12 cellular contexts compared by ENCODE assay signal in genomic region chr5:150590979-150591411, GRCh38. TPM values are rescaled to one million over a fixed set of nuclear protein-coding genes. Genes with fewer than 3 reads are reported as not detected.
DNase-seq lines count a peak whose midpoint lies in the region; ATAC-seq, FAIRE-seq and TF ChIP-seq lines count a peak whose summit lies in the region.
"Had no signal": no experiment of that assay in that cellular context is flagged by ENCODE, and none has a peak within 500 bp of the region (broad histone marks: within the 10 kb centered on the region; RNA-seq: fewer than 3 reads in every experiment).

No MANE protein-coding gene starts in this region.

- TF ChIP-seq POLR2A in prostate gland (IDR thresholded peaks at IDR 0.05): no peak

- DNase-seq in astrocyte (ENCODE audit: low read depth) (peak; percentile 32), left ventricle myocardium superior (peak; percentile 72), prostate gland (ENCODE audit: low spot score) (no peak), aorta (peak; percentile 80 to 82), DMS 273 treated with DMSO at 0.1 percent for 48 hours (lab: John Stamatoyannopoulos, UW) (no peak), superior temporal gyrus (ENCODE audit: extremely low spot score) (no peak)
- DNase-seq: activated CD8-positive, alpha-beta T cell treated with anti-CD3 and anti-CD28 coated beads for 36 hours; activated naive CD4-positive, alpha-beta T cell treated with anti-CD3 and anti-CD28 coated beads for 36 hours; PC-3 had no signal

- 18% methylated on average over 7 of the region's 7 CpGs for WGBS in prostate gland
- WGBS in aorta, 2 donors: 0 to 7% methylated on average over 7 of the region's 7 CpGs

- no peak overlapping the region for H3K4me3 Mint-ChIP-seq in astrocyte (ENCODE audit: unreplicated experiment)
- H3K4me3 Mint-ChIP-seq: activated CD8-positive, alpha-beta T cell treated with anti-CD3 and anti-CD28 coated beads for 36 hours; activated naive CD4-positive, alpha-beta T cell treated with anti-CD3 and anti-CD28 coated beads for 36 hours; CD8-positive, alpha-beta memory T cell had no signal

- no peaks in the 10 kb centered on the region for H3K9me3 Mint-ChIP-seq in astrocyte (ENCODE audit: unreplicated experiment)
- H3K9me3 Mint-ChIP-seq: activated CD8-positive, alpha-beta T cell treated with anti-CD3 and anti-CD28 coated beads for 36 hours; activated naive CD4-positive, alpha-beta T cell treated with anti-CD3 and anti-CD28 coated beads for 36 hours; CD8-positive, alpha-beta memory T cell had no signal

- no peaks in the 10 kb centered on the region for H4K20me1 ChIP-seq in astrocyte (ENCODE audit: insufficient read depth, low read length)

- H3K4me1 ChIP-seq in astrocyte (ENCODE audit: insufficient read depth, low read length) (peaks cover 38% of the 10 kb centered on the region), prostate gland (replicated peaks) (peaks cover 2% of the 10 kb centered on the region), aorta (ENCODE audit: control insufficient read depth in 1 of 2, insufficient read depth in 2 of 2, low read length in 2 of 2) (peaks cover 3 to 6% of the 10 kb centered on the region in 2 donors)

- FAIRE-seq in astrocyte (lab: Jason Lieb, UNC): no peak

- H3K27ac ChIP-seq in astrocyte (ENCODE audit: low read depth, low read length) (no peak overlapping the region), prostate gland (peak overlapping the region; percentile 33 to 40), aorta (ENCODE audit: low read depth in 1 of 2, low read length in 2 of 2) (peak overlapping the region in 1 of 2 donors; percentile 84)

- no peak overlapping the region for H3K27ac Mint-ChIP-seq in astrocyte (ENCODE audit: unreplicated experiment)
- H3K27ac Mint-ChIP-seq: activated CD8-positive, alpha-beta T cell treated with anti-CD3 and anti-CD28 coated beads for 36 hours; activated naive CD4-positive, alpha-beta T cell treated with anti-CD3 and anti-CD28 coated beads for 36 hours; CD8-positive, alpha-beta memory T cell had no signal

- no peaks in the 10 kb centered on the region for H3K9me3 ChIP-seq in astrocyte (ENCODE audit: insufficient read depth, low read depth, low read length)
- no peaks in the 10 kb centered on the region for H3K9me3 ChIP-seq in prostate gland
- H3K9me3 ChIP-seq in aorta (ENCODE audit: control insufficient read depth, low read length): no peaks in the 10 kb centered on the region
- H3K9me3 ChIP-seq: pancreas had no signal

- H3K27me3 Mint-ChIP-seq in astrocyte (ENCODE audit: low read depth, unreplicated experiment): peaks cover 7% of the 10 kb centered on the region
- H3K27me3 Mint-ChIP-seq: activated CD8-positive, alpha-beta T cell treated with anti-CD3 and anti-CD28 coated beads for 36 hours had no signal

- no peaks in the 10 kb centered on the region for H3K36me3 Mint-ChIP-seq in astrocyte (ENCODE audit: low read depth, unreplicated experiment)
- H3K36me3 Mint-ChIP-seq: CD8-positive, alpha-beta memory T cell had no signal

- peak overlapping the region; percentile 28 for H3K9ac ChIP-seq in astrocyte (ENCODE audit: low read length)

- peak; percentile 67 for ATAC-seq in left ventricle myocardium superior
- ATAC-seq in aorta (ENCODE audit: low FRiP score): peak; percentile 64
- no peak for ATAC-seq in GM19023 (IDR thresholded peaks at IDR 0.05; ENCODE audit: unreplicated experiment)
- ATAC-seq: PC-3 had no signal

- peak overlapping the region; percentile 8 for H3K4me2 ChIP-seq in astrocyte (ENCODE audit: low read length)

- H3K27me3 ChIP-seq in astrocyte (ENCODE audit: insufficient read depth, low read length): no peaks in the 10 kb centered on the region
- H3K27me3 ChIP-seq in prostate gland (replicated peaks; ENCODE audit: insufficient read depth): no peaks in the 10 kb centered on the region
- H3K27me3 ChIP-seq in aorta (ENCODE audit: control insufficient read depth in 1 of 2, insufficient read depth in 2 of 2, low read length in 1 of 2): no peaks in the 10 kb centered on the region
- H3K27me3 ChIP-seq: pancreas had no signal

- H3K4me3 ChIP-seq in astrocyte (ENCODE audit: insufficient read depth, low read depth, low read length) (no peak overlapping the region), prostate gland (no peak overlapping the region), aorta (ENCODE audit: low read length in 2 of 2) (no peak overlapping the region)
- H3K4me3 ChIP-seq: pancreas had no signal

- H3K4me1 Mint-ChIP-seq in astrocyte (ENCODE audit: low read depth, unreplicated experiment): peaks cover 22% of the 10 kb centered on the region
- H3K4me1 Mint-ChIP-seq: CD8-positive, alpha-beta memory T cell had no signal

- peak overlapping the region; percentile 14 for H2AFZ ChIP-seq in astrocyte (ENCODE audit: low read depth, low read length)

- H3K36me3 ChIP-seq in astrocyte (ENCODE audit: insufficient read depth, low read length) (no peaks in the 10 kb centered on the region), prostate gland (no peaks in the 10 kb centered on the region), aorta (ENCODE audit: control insufficient read depth in 1 of 2, insufficient read depth in 2 of 2, low read length in 1 of 2) (no peaks in the 10 kb centered on the region)
- H3K36me3 ChIP-seq: pancreas had no signal

- no peaks in the 10 kb centered on the region for H3K79me2 ChIP-seq in astrocyte (ENCODE audit: insufficient read depth, low read length)

- TF ChIP-seq CTCF in astrocyte (IDR thresholded peaks at IDR 0.05; ENCODE audit: insufficient read depth, low read depth, low read length) (no peak), prostate gland (IDR thresholded peaks at IDR 0.05) (no peak)

- intact Hi-C loops in left ventricle myocardium superior (cut with micrococcal nuclease): no loop called here
- intact Hi-C loops in prostate gland (cut with DNase I): loop anchor here (2.0 kb wide), 1 partner anchor 66 kb away; no protein-coding TSS in a partner anchor
- intact Hi-C loops in aorta (cut with DNase I): loop anchor here in 1 of 2 donors (5.0 kb wide), 1 partner anchor 36 kb away; no protein-coding TSS in a partner anchor

RNA-seq across cellular contexts. Expression of gene SYNPO, which starts 49.5 kb away (rescaled TPM):
- total RNA-seq in astrocyte: 40.2 and 68.9 TPM in 2 replicates
- 675 TPM for total RNA-seq in left ventricle myocardium superior
- 10 to 100 TPM; 13.7 to 61.0 TPM for total RNA-seq in prostate gland
- total RNA-seq in aorta: 100 to 1,000 TPM; 327 to 478 TPM
- 100 to 1,000 TPM; 228 to 486 TPM for polyA plus RNA-seq in aorta
- polyA plus RNA-seq: CD8-positive, alpha-beta memory T cell had no signal

Comparison
In these comparisons a context has a peak if more than half of its experiments do, and no peak if none do; other contexts are left out.
1. DNase-seq: peak in astrocyte (single experiment), left ventricle myocardium superior (single experiment) and aorta (2 of 2); none in prostate gland (single experiment), DMS 273 treated with DMSO at 0.1 percent for 48 hours (single experiment) and superior temporal gyrus (single experiment).